Comparison of ENCODE assay signal across 1 cellular context in genomic region chr16:1351582-1352362, GRCh38.
TF ChIP-seq lines count a peak whose summit lies in the region.

Gene GNPTG (plus strand): TSS chr16:1351931. CDS start chr16:1351966, 35 bp downstream.
Gene TSR3 (minus strand): TSS chr16:1351878. CDS start chr16:1351804, 74 bp downstream.

TF ChIP-seq in A549, 52 proteins besides CTCF, POLR2A, EP300 and RAD21 (continued from another document):
- TF ChIP-seq USF2 (IDR thresholded peaks at IDR 0.05) = peak; percentile 97
- peak; percentile 78 for TF ChIP-seq MAX (IDR thresholded peaks at IDR 0.05)
- peak; percentile 9 for TF ChIP-seq MAFK (IDR thresholded peaks at IDR 0.05; ENCODE audit: partially characterized antibody)
- 0 out of 2 replicates have a peak, but pooled peaks have one; percentile 43 for TF ChIP-seq BHLHE40 (IDR thresholded peaks at IDR 0.05; ENCODE audit: low read depth, low read length)
- no peak for TF ChIP-seq EHMT2 (IDR thresholded peaks at IDR 0.05; ENCODE audit: low read depth)
- TF ChIP-seq MAZ (IDR thresholded peaks at IDR 0.05; ENCODE audit: borderline replicate concordance, low read depth, low read length) = no peak
- no peak for TF ChIP-seq HOXB5 (CRISPR knock-in tag; IDR thresholded peaks at IDR 0.05)
- no peak for TF ChIP-seq POLR2AphosphoS2 (conservative IDR thresholded peaks at IDR 0.05; ENCODE audit: low read length)
- peak; percentile 81 to 92; a peak in 4 of 5 replicates for TF ChIP-seq JUN (IDR thresholded peaks at IDR 0.05)
- TF ChIP-seq CHD4 (IDR thresholded peaks at IDR 0.05; ENCODE audit: borderline replicate concordance) = no peak
- no peak for TF ChIP-seq HEYL (CRISPR knock-in tag; IDR thresholded peaks at IDR 0.05)
- no peak for TF ChIP-seq NR3C1 (IDR thresholded peaks at IDR 0.05)
- TF ChIP-seq PHF8 (IDR thresholded peaks at IDR 0.05; ENCODE audit: borderline replicate concordance, low read depth) = peak; percentile 93; the same call in 1 of the 2 replicates
- peak; percentile 33; the same call in 1 of the 2 replicates for TF ChIP-seq TP53 (CRISPR knock-in tag; IDR thresholded peaks at IDR 0.05)
- TF ChIP-seq CBX8 (IDR thresholded peaks at IDR 0.05) = no peak
- no peak for TF ChIP-seq FOSB (CRISPR knock-in tag; IDR thresholded peaks at IDR 0.05)
- TF ChIP-seq REST (IDR thresholded peaks at IDR 0.05) = no peak
- peak; percentile 92 for TF ChIP-seq ELK1 (IDR thresholded peaks at IDR 0.05; ENCODE audit: low read depth, low read length)
- no peak for TF ChIP-seq FOXS1 (CRISPR knock-in tag; IDR thresholded peaks at IDR 0.05)
- TF ChIP-seq CEBPB (IDR thresholded peaks at IDR 0.05) = no peak
- no peak for TF ChIP-seq RFX5 (IDR thresholded peaks at IDR 0.05)
- TF ChIP-seq FOSL2 (IDR thresholded peaks at IDR 0.05) = no peak
- TF ChIP-seq FOSL2 (CRISPR knock-in tag; IDR thresholded peaks at IDR 0.05) = peak; percentile 58
- TF ChIP-seq ZC3H11A (IDR thresholded peaks at IDR 0.05) = no peak
- no peak for TF ChIP-seq RNF2 (IDR thresholded peaks at IDR 0.05; ENCODE audit: borderline replicate concordance, low read depth)
